Comparison of ENCODE assay signal across 23 cellular contexts in genomic region chr4:56156141-56156540, GRCh38.
"Had no signal": no experiment of that assay in that cellular context is flagged by ENCODE, and none has a peak within 500 bp of the region (broad histone marks: within the 10 kb centered on the region; RNA-seq: fewer than 3 reads in every experiment).

No MANE protein-coding gene starts in this region.

- H3K36me3 Mint-ChIP-seq: immature natural killer cell; naive thymus-derived CD8-positive, alpha-beta T cell; neural progenitor cell; stimulated activated naive B cell treated with anti-CD40 and anti-IgM and Interleukin-4, amounts not matched to agents 10 μg/mL and 1 μg/mL and 100 μg/mL, for 72 hours had no signal

- DNase-seq: heart left ventricle; immature natural killer cell; left ventricle myocardium inferior; naive thymus-derived CD8-positive, alpha-beta T cell; occipital lobe; right lobe of liver; stimulated activated CD4-positive, alpha-beta T cell treated with anti-CD3 and anti-CD28 coated beads, Interleukin-1b, Interleukin-23, amount 100 ng/mL, for 48 hours; stimulated activated CD4-positive, alpha-beta T cell treated with anti-CD3 and anti-CD28 coated beads, Interleukin-4, amount 100 ng/mL, for 1 hour; stimulated activated naive B cell treated with anti-CD40 and anti-IgM and Interleukin-4, amounts not matched to agents 10 μg/mL and 1 μg/mL and 100 μg/mL, for 72 hours; stimulated activated naive CD8-positive, alpha-beta T cell treated with anti-CD3 and anti-CD28 coated beads, Interleukin-15, Interleukin-2, amounts not matched to agents 100 U/mL and 50 U/mL, for 24 hours; stomach; testis; thyroid gland; transverse colon; upper lobe of left lung had no signal

- H3K27ac ChIP-seq: heart left ventricle, left ventricle myocardium inferior, neural progenitor cell, neutrophil, right atrium auricular region, right lobe of liver, stomach, testis, thyroid gland, transverse colon, upper lobe of left lung, vagina had no signal

- H3K9ac ChIP-seq: neural progenitor cell had no signal

- H3K4me1 Mint-ChIP-seq: immature natural killer cell; stimulated activated naive B cell treated with anti-CD40 and anti-IgM and Interleukin-4, amounts not matched to agents 10 μg/mL and 1 μg/mL and 100 μg/mL, for 72 hours had no signal

- H3K36me3 ChIP-seq: heart left ventricle, left ventricle myocardium inferior, neural progenitor cell, neutrophil, right atrium auricular region, right lobe of liver, stomach, thyroid gland, transverse colon, upper lobe of left lung, vagina had no signal

- H3K27me3 Mint-ChIP-seq: progenitor cell of endocrine pancreas; stimulated activated naive B cell treated with anti-CD40 and anti-IgM and Interleukin-4, amounts not matched to agents 10 μg/mL and 1 μg/mL and 100 μg/mL, for 72 hours had no signal

- H3K4me2 ChIP-seq: neural progenitor cell, smooth muscle cell had no signal

- H3K9me3 ChIP-seq: heart left ventricle, left ventricle myocardium inferior, neutrophil, right atrium auricular region, right lobe of liver, stomach, testis, thyroid gland, transverse colon, upper lobe of left lung, vagina had no signal

- H3K27ac Mint-ChIP-seq: immature natural killer cell; naive thymus-derived CD8-positive, alpha-beta T cell; nephron; neural progenitor cell; stimulated activated naive B cell treated with anti-CD40 and anti-IgM and Interleukin-4, amounts not matched to agents 10 μg/mL and 1 μg/mL and 100 μg/mL, for 72 hours had no signal

- H3K27me3 ChIP-seq: neural progenitor cell, neutrophil, right atrium auricular region, right lobe of liver, stomach, testis, thyroid gland, transverse colon, upper lobe of left lung, vagina had no signal

- H3K4me1 ChIP-seq: heart left ventricle, left ventricle myocardium inferior, neural progenitor cell, right atrium auricular region, right lobe of liver, stomach, testis, thyroid gland, upper lobe of left lung, vagina had no signal

- H3K4me3 Mint-ChIP-seq: immature natural killer cell; naive thymus-derived CD8-positive, alpha-beta T cell; nephron; neural progenitor cell; stimulated activated naive B cell treated with anti-CD40 and anti-IgM and Interleukin-4, amounts not matched to agents 10 μg/mL and 1 μg/mL and 100 μg/mL, for 72 hours had no signal

- ATAC-seq: heart left ventricle; naive thymus-derived CD8-positive, alpha-beta T cell; right lobe of liver; stimulated activated naive B cell treated with anti-CD40 and anti-IgM and Interleukin-4, amounts not matched to agents 10 μg/mL and 1 μg/mL and 100 μg/mL, for 72 hours; stimulated activated naive CD8-positive, alpha-beta T cell treated with anti-CD3 and anti-CD28 coated beads, Interleukin-15, Interleukin-2, amounts not matched to agents 100 U/mL and 50 U/mL, for 24 hours had no signal

- H3K9me3 Mint-ChIP-seq: nephron; neural progenitor cell; stimulated activated naive B cell treated with anti-CD40 and anti-IgM and Interleukin-4, amounts not matched to agents 10 μg/mL and 1 μg/mL and 100 μg/mL, for 72 hours had no signal

- H3K4me3 ChIP-seq: heart left ventricle, left ventricle myocardium inferior, lung, neural progenitor cell, right atrium auricular region, right lobe of liver, smooth muscle cell, stomach, testis, thyroid gland, transverse colon, upper lobe of left lung, vagina had no signal

- H2AFZ ChIP-seq: neural progenitor cell had no signal
